24 cellular contexts compared by ENCODE assay signal in genomic region chr2:216391401-216391800, GRCh38. TPM values are rescaled to one million over a fixed set of nuclear protein-coding genes. Genes with fewer than 3 reads are reported as not detected.
DNase-seq lines count a peak whose midpoint lies in the region; ATAC-seq, FAIRE-seq and TF ChIP-seq lines count a peak whose summit lies in the region.
"Had no signal": no experiment of that assay in that cellular context is flagged by ENCODE, and none has a peak within 500 bp of the region (broad histone marks: within the 10 kb centered on the region; RNA-seq: fewer than 3 reads in every experiment).

No MANE protein-coding gene starts in this region.

- H3K4me3 ChIP-seq in SK-N-SH (ENCODE audit: low read depth in 2 of 2, low read length in 1 of 2): no peak overlapping the region
- no peak overlapping the region for H3K4me3 ChIP-seq in brain microvascular endothelial cell (ENCODE audit: low read depth, low read length)
- H3K4me3 ChIP-seq: right atrium auricular region, upper lobe of right lung had no signal

- no peaks in the 10 kb centered on the region for H3K9me3 ChIP-seq in SK-N-SH
- H3K9me3 ChIP-seq: BE2C, right atrium auricular region, upper lobe of right lung had no signal

- TF ChIP-seq CTCF in SK-N-SH (IDR thresholded peaks at IDR 0.05): no peak
- TF ChIP-seq CTCF in brain microvascular endothelial cell (IDR thresholded peaks at IDR 0.05; ENCODE audit: low read depth, low read length, missing control alignments): no peak

- CTCF ChIA-PET in SK-N-SH (lab: Yijun Ruan, JAX): no interaction called here

- H3F3A ChIP-seq in SK-N-SH (replicated peaks; ENCODE audit: insufficient read depth): no peaks in the 10 kb centered on the region

- in situ Hi-C loops in brain microvascular endothelial cell (cut with HindIII; ENCODE audit: low pct_ligation_motif_present, low sequenced_read_pairs): no loop called here

- TF ChIP-seq EP300 in SK-N-SH (IDR thresholded peaks at IDR 0.05; ENCODE audit: borderline replicate concordance in 1 of 2, low read depth in 1 of 2, low read length in 1 of 2): no peak

- H3K27ac ChIP-seq in SK-N-SH (ENCODE audit: low read depth in 2 of 2, low read length in 1 of 2) (no peak overlapping the region), brain microvascular endothelial cell (no peak overlapping the region)
- H3K27ac ChIP-seq: HL-60, right atrium auricular region, upper lobe of right lung, VCaP had no signal

- no peaks in the 10 kb centered on the region for H3K4me1 ChIP-seq in SK-N-SH (ENCODE audit: control insufficient read depth in 1 of 2, insufficient read depth in 2 of 2, low read depth in 1 of 2, low read length in 1 of 2)
- H3K4me1 ChIP-seq: BE2C, right atrium auricular region, upper lobe of right lung had no signal

- H3K4me2 ChIP-seq in SK-N-SH: no peak overlapping the region

- FAIRE-seq in urothelium cell line (lab: Jason Lieb, UNC): no peak
- FAIRE-seq: A204.1, GM18507 had no signal

- H3K27me3 ChIP-seq in SK-N-SH (ENCODE audit: insufficient read depth): no peaks in the 10 kb centered on the region
- H3K27me3 ChIP-seq in brain microvascular endothelial cell (replicated peaks): no peaks in the 10 kb centered on the region
- H3K27me3 ChIP-seq: BE2C, right atrium auricular region, upper lobe of right lung had no signal

- no peak for TF ChIP-seq RAD21 in SK-N-SH (IDR thresholded peaks at IDR 0.05; ENCODE audit: low read length)

- DNase-seq in SK-N-SH: no peak
- peak; percentile 12 for DNase-seq in NCI-H226
- DNase-seq in brain microvascular endothelial cell: peak; percentile 20
- DNase-seq in urothelium cell line (ENCODE audit: low spot score): peak; percentile 17
- no peak for DNase-seq in cerebellar cortex (ENCODE audit: low spot score)
- no peak for DNase-seq in occipital lobe (lab: John Stamatoyannopoulos, UW)
- DNase-seq: activated CD4-positive, alpha-beta T cell treated with anti-CD3 and anti-CD28 coated beads, Interleukin-2, amount 50 U/mL, for 1 hour; activated gamma-delta T cell treated with Interleukin-2 at 50 U/mL for 16 hours; BE2C; COR-L47; KBM-7; NCI-H1048; NCI-H2029 treated with DMSO at 0.1 percent for 48 hours; NCI-H446 treated with DMSO at 0.1 percent for 48 hours; T-cell; upper lobe of right lung had no signal

- H4K20me1 ChIP-seq in SK-N-SH (ENCODE audit: insufficient read depth): no peaks in the 10 kb centered on the region

- ATAC-seq in SK-N-SH treated with all-trans-retinoic acid at 6 μM for 48 hours (peak; percentile 48; the same call in 1 of the 3 replicates), GM21390 (IDR thresholded peaks at IDR 0.05; ENCODE audit: unreplicated experiment) (no peak)
- ATAC-seq: esophagus mucosa, T-cell, upper lobe of right lung had no signal

- POLR2A ChIA-PET in SK-N-SH (lab: Yijun Ruan, JAX): no interaction called here

- no peak overlapping the region for H2AFZ ChIP-seq in SK-N-SH (ENCODE audit: low read depth)

- WGBS in SK-N-SH (ENCODE audit: low lambda C conversion rate): 80% methylated on average over 6 of the region's 6 CpGs

- no peaks in the 10 kb centered on the region for H3K9me2 ChIP-seq in SK-N-SH

- H3K79me2 ChIP-seq in SK-N-SH (ENCODE audit: insufficient read depth): no peaks in the 10 kb centered on the region

- no peak overlapping the region for H3K9ac ChIP-seq in SK-N-SH

- H3K36me3 ChIP-seq in SK-N-SH (replicated peaks in 1 of 2; ENCODE audit: control insufficient read depth in 1 of 2, insufficient read depth in 2 of 2, low read length in 1 of 2) (no peaks in the 10 kb centered on the region), brain microvascular endothelial cell (replicated peaks) (no peaks in the 10 kb centered on the region)
- H3K36me3 ChIP-seq: BE2C, right atrium auricular region, upper lobe of right lung had no signal

TF ChIP-seq in SK-N-SH treated with all-trans-retinoic acid at 6 μM for 48 hours, 23 proteins besides CTCF, POLR2A, EP300 and RAD21:
- TF ChIP-seq ZNF70 (CRISPR knock-in tag; IDR thresholded peaks at IDR 0.05): no peak

TF ChIP-seq in SK-N-SH, 30 proteins besides CTCF, POLR2A, EP300 and RAD21:
- no peak for TF ChIP-seq JUND (IDR thresholded peaks at IDR 0.05)
- TF ChIP-seq YY1 (IDR thresholded peaks at IDR 0.05; ENCODE audit: low read depth): no peak
- TF ChIP-seq RFX5 (IDR thresholded peaks at IDR 0.05; ENCODE audit: low read length): no peak
- TF ChIP-seq RCOR1 (IDR thresholded peaks at IDR 0.05; ENCODE audit: low read length): no peak
TF ChIP-seq in SK-N-SH: peak in this region for 0.

RNA-seq across cellular contexts. Expression of gene MARCHF4, which starts 19.1 kb away (rescaled TPM):
- 7.3 and 7.6 TPM in 2 replicates for polyA plus RNA-seq in SK-N-SH (2012; rRNA removed)
- 6.3 and 7.8 TPM in 2 replicates for polyA plus RNA-seq in SK-N-SH (2012; cell fraction: cytosol; rRNA removed)
- 6.8 and 7.7 TPM in 2 replicates for polyA plus RNA-seq in SK-N-SH (2012; cell fraction: nucleus; rRNA removed)
- 8.7 TPM for total RNA-seq in occipital lobe
- total RNA-seq: esophagus mucosa, T-cell had no signal

RNA-seq across cellular contexts. Expression of gene SMARCAL1, which starts 20.9 kb away (rescaled TPM):
- 26.1 and 27.0 TPM in 2 replicates for polyA plus RNA-seq in SK-N-SH (2012; rRNA removed)
- 16.0 and 19.7 TPM in 2 replicates for polyA plus RNA-seq in SK-N-SH (2012; cell fraction: cytosol; rRNA removed)
- 21.7 and 28.1 TPM in 2 replicates for polyA plus RNA-seq in SK-N-SH (2012; cell fraction: nucleus; rRNA removed)
- 11.4 TPM for total RNA-seq in occipital lobe

Comparison
In these comparisons a context has a peak if more than half of its experiments do, and no peak if none do; other contexts are left out.
1. DNase-seq: peak in NCI-H226 (single experiment), brain microvascular endothelial cell (single experiment) and urothelium cell line (single experiment); none in SK-N-SH (single experiment), cerebellar cortex (single experiment) and occipital lobe (single experiment).